In the genomic region with DNA sequence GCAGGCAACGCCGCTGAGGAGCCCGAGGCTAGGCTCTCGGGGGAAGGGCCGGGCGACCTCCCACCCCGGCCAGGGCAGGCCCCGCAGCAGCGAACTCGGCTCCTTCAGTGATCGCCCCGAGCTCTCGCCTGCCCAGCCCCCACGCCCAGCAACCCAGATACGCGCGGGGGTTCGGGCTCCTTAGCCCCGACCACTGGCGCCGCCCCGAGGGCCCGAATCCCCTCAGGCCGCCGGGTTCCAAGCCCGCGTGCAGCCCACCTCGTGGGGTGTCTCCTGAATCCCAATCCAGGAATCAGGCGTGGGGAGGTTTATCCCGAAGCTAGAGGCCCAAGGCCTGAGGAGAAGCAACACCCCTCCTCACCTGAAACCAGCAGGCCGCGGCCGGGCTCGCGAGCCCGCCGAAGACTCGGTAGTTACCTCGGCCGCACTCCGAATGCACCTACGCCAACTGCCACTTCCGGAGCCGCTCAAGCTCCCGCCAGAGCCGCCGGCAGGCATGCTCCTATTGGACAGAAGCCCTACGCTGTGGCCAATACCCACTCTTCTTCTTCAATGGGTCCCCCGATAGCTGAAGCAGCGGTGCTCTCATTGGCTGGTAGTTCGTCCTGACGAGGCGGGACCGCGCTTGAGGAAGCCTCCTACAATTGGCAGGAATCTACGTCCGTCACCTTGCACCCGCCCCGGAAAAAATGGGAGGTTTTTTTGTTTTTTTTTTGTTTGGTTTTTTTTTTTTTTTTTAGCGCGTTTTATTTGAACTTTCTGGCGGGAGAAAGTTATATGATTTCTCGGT, we compare ENCODE assay signal across 8 cellular contexts.
DNase-seq lines count a peak whose midpoint lies in the region; ATAC-seq and TF ChIP-seq lines count a peak whose summit lies in the region.

A gene with protein sequence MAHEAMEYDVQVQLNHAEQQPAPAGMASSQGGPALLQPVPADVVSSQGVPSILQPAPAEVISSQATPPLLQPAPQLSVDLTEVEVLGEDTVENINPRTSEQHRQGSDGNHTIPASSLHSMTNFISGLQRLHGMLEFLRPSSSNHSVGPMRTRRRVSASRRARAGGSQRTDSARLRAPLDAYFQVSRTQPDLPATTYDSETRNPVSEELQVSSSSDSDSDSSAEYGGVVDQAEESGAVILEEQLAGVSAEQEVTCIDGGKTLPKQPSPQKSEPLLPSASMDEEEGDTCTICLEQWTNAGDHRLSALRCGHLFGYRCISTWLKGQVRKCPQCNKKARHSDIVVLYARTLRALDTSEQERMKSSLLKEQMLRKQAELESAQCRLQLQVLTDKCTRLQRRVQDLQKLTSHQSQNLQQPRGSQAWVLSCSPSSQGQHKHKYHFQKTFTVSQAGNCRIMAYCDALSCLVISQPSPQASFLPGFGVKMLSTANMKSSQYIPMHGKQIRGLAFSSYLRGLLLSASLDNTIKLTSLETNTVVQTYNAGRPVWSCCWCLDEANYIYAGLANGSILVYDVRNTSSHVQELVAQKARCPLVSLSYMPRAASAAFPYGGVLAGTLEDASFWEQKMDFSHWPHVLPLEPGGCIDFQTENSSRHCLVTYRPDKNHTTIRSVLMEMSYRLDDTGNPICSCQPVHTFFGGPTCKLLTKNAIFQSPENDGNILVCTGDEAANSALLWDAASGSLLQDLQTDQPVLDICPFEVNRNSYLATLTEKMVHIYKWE (minus strand): TSS at position 453 of the 790 bp plus-strand sequence. CDS start 5,428 bp downstream, outside the sequence.

- H3K9me3 ChIP-seq in OCI-LY3 (ENCODE audit: insufficient read depth, low read length): no peaks in the 10 kb centered on the region

- H3K27me3 ChIP-seq in OCI-LY3 (ENCODE audit: low read depth, low read length): no peaks in the 10 kb centered on the region

- peaks cover 51% of the 10 kb centered on the region for H3K79me2 ChIP-seq in OCI-LY3 (ENCODE audit: low read length)

- peak within 1 kb of the TSS; percentile 95 for H3K4me3 ChIP-seq in OCI-LY3 (ENCODE audit: low read length)

- no peak for TF ChIP-seq CTCF in OCI-LY3 (IDR thresholded peaks at IDR 0.05; ENCODE audit: low read depth, low read length)

- H3K9ac ChIP-seq in OCI-LY3 (ENCODE audit: low read length): peak within 1 kb of the TSS; percentile 98

- peak within 1 kb of the TSS; percentile 96 for H3K4me2 ChIP-seq in OCI-LY3 (ENCODE audit: low read length)

- H3K27ac ChIP-seq in OCI-LY3 (ENCODE audit: low read length): peak within 1 kb of the TSS; percentile 74

- ATAC-seq in GM21515 (IDR thresholded peaks at IDR 0.05; ENCODE audit: unreplicated experiment): peak; percentile 100

- DNase-seq in D341Med (ENCODE audit: low spot score) (peak; percentile 97), HuH-7 (ENCODE audit: low spot score) (peak; percentile 100), epidermal melanocyte (ENCODE audit: insufficient read length, low spot score) (peak; percentile 100), middle frontal gyrus (ENCODE audit: extremely low spot score, low spot score) (peak; percentile 95)
- DNase-seq in activated CD8-positive, alpha-beta memory T cell treated with anti-CD3 and anti-CD28 coated beads, Interleukin-2, amount 50 U/mL, for 48 hours: peak; percentile 95
- DNase-seq in stimulated activated CD8-positive, alpha-beta memory T cell treated with anti-CD3 and anti-CD28 coated beads, Interleukin-2, amount 100 ng/mL, for 48 hours (ENCODE audit: low read depth in 2 of 2): peak; percentile 88 to 90

- peaks cover 13% of the 10 kb centered on the region for H4K20me1 ChIP-seq in OCI-LY3 (ENCODE audit: insufficient read depth, low read length)

- peaks cover 12% of the 10 kb centered on the region for H3K4me1 ChIP-seq in OCI-LY3 (ENCODE audit: low read length)

- H2AFZ ChIP-seq in OCI-LY3 (ENCODE audit: low read depth, low read length): peak within 1 kb of the TSS; percentile 96

- H3K36me3 ChIP-seq in OCI-LY3 (replicated peaks; ENCODE audit: low read depth, low read length): peaks cover 31% of the 10 kb centered on the region

Comparison
In these comparisons a context has a peak if more than half of its experiments do, and no peak if none do; other contexts are left out.
1. Peak in every context shown above with its lines: DNase-seq, ATAC-seq, H3K4me3 ChIP-seq and H3K27ac ChIP-seq.